23 cellular contexts compared by ENCODE assay signal in the genomic region with DNA sequence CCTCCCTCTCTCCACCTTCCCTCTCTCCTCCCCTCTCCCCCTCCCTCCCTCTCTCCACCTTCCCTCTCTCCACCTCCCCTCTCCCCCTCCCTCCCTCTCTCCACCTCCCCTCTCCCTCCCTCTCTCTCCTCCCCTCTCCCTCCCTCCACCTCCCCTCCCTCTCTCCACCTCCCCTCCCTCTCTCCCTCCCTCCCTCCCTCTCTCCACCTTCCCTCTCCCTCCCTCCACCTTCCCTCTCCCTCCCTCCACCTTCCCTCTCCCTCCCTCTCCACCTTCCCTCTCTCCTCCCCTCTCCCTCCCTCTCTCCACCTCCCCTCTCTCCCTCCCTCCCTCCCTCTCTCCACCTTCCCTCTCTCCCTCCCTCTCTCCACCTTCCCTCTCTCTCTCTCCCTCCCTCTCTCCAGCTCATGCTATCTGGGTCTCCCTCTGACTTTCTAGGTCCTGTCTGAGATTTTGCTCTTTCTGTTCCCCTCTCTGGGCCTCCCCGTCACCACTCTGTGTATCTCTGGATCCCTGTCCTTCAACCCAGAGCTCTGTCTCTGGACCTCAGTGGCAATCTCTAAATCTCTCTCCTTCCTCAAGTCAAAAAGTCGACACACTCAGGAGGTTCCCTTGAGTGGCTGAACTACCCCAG. TPM values are rescaled to one million over a fixed set of nuclear protein-coding genes. Genes with fewer than 3 reads are reported as not detected.
A peak's percentile ranks its signal among the peaks of the same experiment; 100 is the strongest.
DNase-seq lines count a peak whose midpoint lies in the region; ATAC-seq, FAIRE-seq and TF ChIP-seq lines count a peak whose summit lies in the region.
"Had no signal": no experiment of that assay in that cellular context is flagged by ENCODE, and none has a peak within 500 bp of the region (broad histone marks: within the 10 kb centered on the region; RNA-seq: fewer than 3 reads in every experiment).

No MANE protein-coding gene starts in this region.

- no peak for FAIRE-seq in kidney (lab: Jason Lieb, UNC)
- FAIRE-seq: GM19239 had no signal

- H3K4me1 ChIP-seq in kidney (ENCODE audit: control insufficient read depth in 1 of 2, insufficient read depth in 1 of 2, low read depth in 1 of 2, low read length in 2 of 2): peaks cover 0 to 14% of the 10 kb centered on the region in 2 donors

- H3K36me3 ChIP-seq in kidney (ENCODE audit: control insufficient read depth in 1 of 2, insufficient read depth in 2 of 2, low read length in 2 of 2): peaks cover 6 to 7% of the 10 kb centered on the region in 2 donors

- H3K36me3 Mint-ChIP-seq in T-helper 1 cell treated with Interleukin-12 subunit alpha and Interleukin-12 subunit beta and Interleukin-4 antibody, amounts not matched to agents 30 μg/mL and 1 μg/mL, for 36 hours (ENCODE audit: low read depth): peaks cover 5% of the 10 kb centered on the region
- H3K36me3 Mint-ChIP-seq in T-cell (peaks cover 5% of the 10 kb centered on the region), neural crest cell (ENCODE audit: low read depth) (no peaks in the 10 kb centered on the region)
- peaks cover 28% of the 10 kb centered on the region for H3K36me3 Mint-ChIP-seq in effector memory CD8-positive, alpha-beta T cell (ENCODE audit: insufficient read depth)

- no peaks in the 10 kb centered on the region for H3K27me3 Mint-ChIP-seq in T-helper 1 cell treated with Interleukin-12 subunit alpha and Interleukin-12 subunit beta and Interleukin-4 antibody, amounts not matched to agents 30 μg/mL and 1 μg/mL, for 36 hours (ENCODE audit: low read depth)
- H3K27me3 Mint-ChIP-seq in T-cell (no peaks in the 10 kb centered on the region), neural crest cell (ENCODE audit: low read depth) (peaks cover 14% of the 10 kb centered on the region)
- no peaks in the 10 kb centered on the region for H3K27me3 Mint-ChIP-seq in effector memory CD8-positive, alpha-beta T cell

- H3K9ac ChIP-seq in kidney (ENCODE audit: low read length in 2 of 2): no peak overlapping the region

- DNase-seq in T-helper 1 cell (no peak), T-cell (no peak), neural crest cell (ENCODE audit: low read depth, low spot score) (no peak), kidney (no peak), DMS79 treated with DMSO at 0.1 percent for 48 hours (lab: John Stamatoyannopoulos, UW) (no peak), COLO829 (ENCODE audit: low spot score) (no peak)
- no peak for DNase-seq in effector memory CD8-positive, alpha-beta T cell
- DNase-seq: activated CD4-positive, alpha-beta T cell treated with anti-CD3 and anti-CD28 coated beads, Interleukin-2, amount 50 U/mL, for 48 hours; activated naive CD4-positive, alpha-beta T cell treated with Interleukin-2 at 50 U/mL for 16 hours; cerebellar nuclear complex; gastrocnemius medialis; NCI-H1930; NCI-H226; retina; SIG-M5; stimulated activated CD4-positive, alpha-beta T cell treated with anti-CD3 and anti-CD28 coated beads, Interleukin-4, amount 100 ng/mL, for 1 hour; stimulated activated naive CD8-positive, alpha-beta T cell treated with anti-CD3 and anti-CD28 coated beads, Interleukin-15, Interleukin-2, amounts not matched to agents 100 U/mL and 50 U/mL, for 24 hours; thyroid gland; WERI-Rb-1 had no signal

- intact Hi-C loops in kidney (cut with DNase I): no loop called here

- H3K4me3 Mint-ChIP-seq in T-helper 1 cell treated with Interleukin-12 subunit alpha and Interleukin-12 subunit beta and Interleukin-4 antibody, amounts not matched to agents 30 μg/mL and 1 μg/mL, for 36 hours: no peak overlapping the region
- H3K4me3 Mint-ChIP-seq in T-cell (no peak overlapping the region), neural crest cell (peak overlapping the region; percentile 57)
- no peak overlapping the region for H3K4me3 Mint-ChIP-seq in effector memory CD8-positive, alpha-beta T cell
- H3K4me3 Mint-ChIP-seq: B cell had no signal

- H3K4me1 Mint-ChIP-seq in T-helper 1 cell treated with Interleukin-12 subunit alpha and Interleukin-12 subunit beta and Interleukin-4 antibody, amounts not matched to agents 30 μg/mL and 1 μg/mL, for 36 hours (ENCODE audit: low read depth): peaks cover 19% of the 10 kb centered on the region
- peaks cover 18 to 23% (median 22%) of the 10 kb centered on the region in 3 donors for H3K4me1 Mint-ChIP-seq in T-cell
- H3K4me1 Mint-ChIP-seq in effector memory CD8-positive, alpha-beta T cell (ENCODE audit: low read depth in 2 of 2): peaks cover 21 to 22% of the 10 kb centered on the region in 2 donors
- H3K4me1 Mint-ChIP-seq in neural crest cell: peaks cover 24% of the 10 kb centered on the region

- CTCF ChIA-PET in T-cell (lab: Charles Lee): no interaction called here

- no peaks in the 10 kb centered on the region for H3K9me3 ChIP-seq in kidney (ENCODE audit: control insufficient read depth in 1 of 2, low read length in 2 of 2)
- H3K9me3 ChIP-seq: ascending aorta, gastrocnemius medialis, thyroid gland had no signal

- peak overlapping the region; percentile 61 for H3K27ac Mint-ChIP-seq in T-helper 1 cell treated with Interleukin-12 subunit alpha and Interleukin-12 subunit beta and Interleukin-4 antibody, amounts not matched to agents 30 μg/mL and 1 μg/mL, for 36 hours
- H3K27ac Mint-ChIP-seq in T-cell (peak overlapping the region; percentile 39 to 66), neural crest cell (ENCODE audit: unreplicated experiment) (no peak overlapping the region)
- H3K27ac Mint-ChIP-seq in effector memory CD8-positive, alpha-beta T cell: peak overlapping the region; percentile 89 to 90
- H3K27ac Mint-ChIP-seq: B cell had no signal

- H3K27ac ChIP-seq in kidney (ENCODE audit: low read depth in 2 of 2, low read length in 2 of 2): no peak overlapping the region
- H3K27ac ChIP-seq: ascending aorta, gastrocnemius medialis, thyroid gland, WERI-Rb-1 had no signal

- POLR2A ChIA-PET in T-cell (lab: Charles Lee): no interaction called here

- no peaks in the 10 kb centered on the region for H3K9me3 Mint-ChIP-seq in T-helper 1 cell treated with Interleukin-12 subunit alpha and Interleukin-12 subunit beta and Interleukin-4 antibody, amounts not matched to agents 30 μg/mL and 1 μg/mL, for 36 hours
- H3K9me3 Mint-ChIP-seq in T-cell: no peaks in the 10 kb centered on the region
- H3K9me3 Mint-ChIP-seq in effector memory CD8-positive, alpha-beta T cell: no peaks in the 10 kb centered on the region
- H3K9me3 Mint-ChIP-seq in neural crest cell: no peaks in the 10 kb centered on the region

- H3K4me3 ChIP-seq in kidney (ENCODE audit: low read length in 2 of 2): no peak overlapping the region
- H3K4me3 ChIP-seq: ascending aorta, gastrocnemius medialis, thyroid gland had no signal

- no peak for TF ChIP-seq CTCF in neural crest cell (conservative IDR thresholded peaks at IDR 0.05)
- TF ChIP-seq CTCF in kidney (IDR thresholded peaks at IDR 0.05; ENCODE audit: borderline replicate concordance, extremely low read depth, insufficient read depth): no peak

- ATAC-seq in T-cell (replicated peaks in 1 of 4): no peak
- no peak for ATAC-seq in effector memory CD8-positive, alpha-beta T cell (replicated peaks)
- ATAC-seq: gastrocnemius medialis; stimulated activated naive CD8-positive, alpha-beta T cell treated with anti-CD3 and anti-CD28 coated beads, Interleukin-15, Interleukin-2, amounts not matched to agents 100 U/mL and 50 U/mL, for 24 hours had no signal

RNA-seq across cellular contexts. Expression of gene CNOT3, which starts 3.5 kb away (rescaled TPM):
- total RNA-seq in T-cell: 10 to 100 TPM; 45.9 to 83.1 (median 77.0) TPM
- 87.6 and 95.5 TPM in 2 replicates for total RNA-seq in neural crest cell
- total RNA-seq in kidney: 38.1 TPM
- 30.8 TPM for polyA plus RNA-seq in kidney (ENCODE audit: insufficient read depth, low read depth, low replicate concordance)

RNA-seq across cellular contexts. Expression of gene PRPF31, which starts 18.5 kb away (rescaled TPM):
- 10 to 100 TPM; 56.3 to 75.3 (median 69.8) TPM for total RNA-seq in T-cell
- 94.8 and 104 TPM in 2 replicates for total RNA-seq in neural crest cell
- 57.2 TPM for total RNA-seq in kidney
- 55.9 TPM for polyA plus RNA-seq in kidney (ENCODE audit: insufficient read depth, low read depth, low replicate concordance)

RNA-seq across cellular contexts. Expression of gene TFPT, which starts 18.6 kb away (rescaled TPM):
- total RNA-seq in T-cell (10 to 100 TPM; 12.0 to 27.0 (median 20.7) TPM), neural crest cell (24.5 and 26.8 TPM in 2 replicates), kidney (19.2 TPM)
- 31.6 TPM for polyA plus RNA-seq in kidney (ENCODE audit: insufficient read depth, low read depth, low replicate concordance)

RNA-seq across cellular contexts. Expression of gene LENG1, which starts 25.4 kb away (rescaled TPM):
- total RNA-seq in T-cell (10 to 100 TPM in 4 of 5 donors, 1 to 10 TPM in 1; 8.4 to 21.5 (median 19.2) TPM), neural crest cell (5.1 and 5.9 TPM in 2 replicates), kidney (8.0 TPM)
- polyA plus RNA-seq in kidney (ENCODE audit: insufficient read depth, low read depth, low replicate concordance): 12.2 TPM

RNA-seq across cellular contexts. Expression of gene NDUFA3, which starts 31.4 kb away (rescaled TPM):
- total RNA-seq in T-cell (100 to 1,000 TPM in 3 of 5 donors, 10 to 100 TPM in 2; 77.4 to 137 (median 123) TPM), neural crest cell (131 and 162 TPM in 2 replicates), kidney (132 TPM)
- 1,006 TPM for polyA plus RNA-seq in kidney (ENCODE audit: insufficient read depth, low read depth, low replicate concordance)
